ENCODE assay signal across 8 cellular contexts in genomic region chr4:40056722-40057539, GRCh38. TPM values are rescaled to one million over a fixed set of nuclear protein-coding genes. Genes with fewer than 3 reads are reported as not detected.
DNase-seq lines count a peak whose midpoint lies in the region; TF ChIP-seq lines count a peak whose summit lies in the region.

N4BP2 (plus strand) TSS chr4:40056850; CDS start chr4:40097341, 40,491 bp downstream.

- H3K4me1 ChIP-seq in GM23248 (ENCODE audit: insufficient read depth): peaks cover 20% of the 10 kb centered on the region
- H3K4me1 ChIP-seq in neural progenitor cell: peaks cover 16% of the 10 kb centered on the region

- H3K79me2 ChIP-seq in GM23248 (ENCODE audit: insufficient read depth) (peaks cover 13% of the 10 kb centered on the region; the same call in 1 of the 2 replicates), neural progenitor cell (ENCODE audit: low read depth) (peaks cover 50% of the 10 kb centered on the region)

- peaks cover 12% of the 10 kb centered on the region for H3F3A ChIP-seq in GM23248 (ENCODE audit: insufficient read depth)
- H3F3A ChIP-seq in neural progenitor cell (ENCODE audit: low read depth): peaks cover 30% of the 10 kb centered on the region

- in situ Hi-C loops in GM23248 (cut with MboI): no loop called here

- peaks cover 5% of the 10 kb centered on the region for H3K36me3 Mint-ChIP-seq in neural progenitor cell

- no peaks in the 10 kb centered on the region for H4K20me1 ChIP-seq in GM23248 (ENCODE audit: insufficient read depth)
- H4K20me1 ChIP-seq in neural progenitor cell (ENCODE audit: low read depth): peaks cover 8% of the 10 kb centered on the region

- peaks cover 29% of the 10 kb centered on the region for H3K4me1 Mint-ChIP-seq in neural progenitor cell

- H3K4me2 ChIP-seq in GM23248 (ENCODE audit: unreplicated experiment): peak within 1 kb of the TSS; percentile 99
- peak within 1 kb of the TSS; percentile 98 for H3K4me2 ChIP-seq in neural progenitor cell

- peak within 1 kb of the TSS; percentile 99 for H3K27ac Mint-ChIP-seq in neural progenitor cell

- H3K36me3 ChIP-seq in GM23248 (ENCODE audit: low read depth) (no peaks in the 10 kb centered on the region), neural progenitor cell (no peaks in the 10 kb centered on the region)

- H3K4me3 Mint-ChIP-seq in neural progenitor cell: peak within 1 kb of the TSS; percentile 93

- peaks cover 2% of the 10 kb centered on the region for H3K27me3 Mint-ChIP-seq in neural progenitor cell (ENCODE audit: insufficient read depth, low read depth)

- peak within 1 kb of the TSS; percentile 95 for H2AFZ ChIP-seq in GM23248
- peak within 1 kb of the TSS; percentile 80 for H2AFZ ChIP-seq in neural progenitor cell (replicated peaks)

- H3K4me3 ChIP-seq in GM23248: peak within 1 kb of the TSS; percentile 78
- peak within 1 kb of the TSS; percentile 80 for H3K4me3 ChIP-seq in fibroblast of villous mesenchyme (ENCODE audit: low read depth, low read length)
- H3K4me3 ChIP-seq in neural progenitor cell: peak within 1 kb of the TSS; percentile 62

- H3K27ac ChIP-seq in GM23248 (peak within 1 kb of the TSS; percentile 92), neural progenitor cell (peak within 1 kb of the TSS; percentile 93)

- H3K9me3 Mint-ChIP-seq in neural progenitor cell: no peaks in the 10 kb centered on the region

- 1% methylated on average over 48 to 59 of the region's 95 CpGs for WGBS in GM23248 (ENCODE audit: low coverage in 1 of 2, low lambda C conversion rate in 2 of 2, missing lambda C conversion rate in 2 of 2), 2 experiments

- no peaks in the 10 kb centered on the region for H3K9me2 ChIP-seq in GM23248 (ENCODE audit: insufficient read depth)

- H3K9ac ChIP-seq in GM23248: peak within 1 kb of the TSS; percentile 98
- peak within 1 kb of the TSS; percentile 67 for H3K9ac ChIP-seq in neural progenitor cell

- DNase-seq in Daoy (ENCODE audit: low read depth): peak; percentile 87
- peak; percentile 94 for DNase-seq in GM23248
- DNase-seq in Kasumi-1 (lab: John Stamatoyannopoulos, UW): peak; percentile 82 to 84
- DNase-seq in SHP77 (lab: John Stamatoyannopoulos, UW): peak; percentile 40 to 50
- peak; percentile 90 for DNase-seq in activated effector memory CD4-positive, alpha-beta T cell treated with anti-CD3 and anti-CD28 coated beads, Interleukin-2, amount 50 U/mL, for 16 hours
- peak; percentile 78 for DNase-seq in fibroblast of villous mesenchyme (ENCODE audit: low read depth)
- peak; percentile 96 for DNase-seq in neural progenitor cell (ENCODE audit: low spot score)
- peak; percentile 52 for DNase-seq in stromal cell of bone marrow (ENCODE audit: low read depth)

- peak; percentile 66 for TF ChIP-seq CTCF in fibroblast of villous mesenchyme (IDR thresholded peaks at IDR 0.05; ENCODE audit: insufficient read depth, low read depth, low read length)
- peak; percentile 66 for TF ChIP-seq CTCF in neural progenitor cell (IDR thresholded peaks at IDR 0.05)

- H3K27me3 ChIP-seq in GM23248 (replicated peaks; ENCODE audit: insufficient read depth) (no peaks in the 10 kb centered on the region), neural progenitor cell (no peaks in the 10 kb centered on the region)

- H3K9me3 ChIP-seq in GM23248 (ENCODE audit: low read depth) (no peaks in the 10 kb centered on the region), neural progenitor cell (ENCODE audit: low read depth) (no peaks in the 10 kb centered on the region)

RNA-seq across cellular contexts. Expression of gene N4BP2, which starts in this region (rescaled TPM):
- total RNA-seq in Daoy (2014; rRNA removed; shearing (Covaris generic)): 4.0 and 5.9 TPM in 2 replicates
- 3.0 and 3.2 TPM in 2 replicates for total RNA-seq in GM23248 (2014; rRNA removed; shearing (Covaris generic))
- 3.7 and 3.8 TPM in 2 replicates for polyA plus RNA-seq in GM23248 (2016; fragmentation: Nextera tagmentation; extraction: Ambion mirVana)
- 8.2 and 8.7 TPM in 2 replicates for total RNA-seq in fibroblast of villous mesenchyme
- 48.0 and 80.9 TPM in 2 replicates for total RNA-seq in neural progenitor cell (ENCODE audit: low replicate concordance)

Comparison
In these comparisons a context has a peak if more than half of its experiments do, and no peak if none do; other contexts are left out.
1. Peak in every context shown above with its lines: DNase-seq, H3K4me3 ChIP-seq and H3K27ac ChIP-seq.
2. DNase-seq: peak in every context shown above with its lines; median percentile 96 in neural progenitor cell; 94 in GM23248; 90 in activated effector memory CD4-positive, alpha-beta T cell treated with anti-CD3 and anti-CD28 coated beads, Interleukin-2, amount 50 U/mL, for 16 hours; 87 in Daoy; 83 in Kasumi-1; 78 in fibroblast of villous mesenchyme; 52 in stromal cell of bone marrow; 45 in SHP77.